30 cellular contexts compared by ENCODE assay signal in genomic region chr22:46746620-46747019, GRCh38.
"Had no signal": no experiment of that assay in that cellular context is flagged by ENCODE, and none has a peak within 500 bp of the region (broad histone marks: within the 10 kb centered on the region; RNA-seq: fewer than 3 reads in every experiment).

No MANE protein-coding gene starts in this region.

- H3K27me3 Mint-ChIP-seq: activated CD4-positive, alpha-beta memory T cell treated with anti-CD3 and anti-CD28 coated beads, Interleukin-2, amount 10 ng/mL, durations not matched to agents 7 days and 5 days; activated CD4-positive, alpha-beta T cell treated with anti-CD3 and anti-CD28 coated beads, Interleukin-2, amount 10 ng/mL, durations not matched to agents 24 days and 14 days; activated naive CD4-positive, alpha-beta T cell treated with anti-CD3 and anti-CD28 coated beads, Interleukin-2, amount 50 U/mL, for 24 hours; central memory CD8-positive, alpha-beta T cell; effector memory CD8-positive, alpha-beta T cell had no signal

- H3K4me1 ChIP-seq: ascending aorta, parathyroid adenoma, testis had no signal

- H3K4me3 Mint-ChIP-seq: activated CD4-positive, alpha-beta memory T cell treated with anti-CD3 and anti-CD28 coated beads, Interleukin-2, amount 10 ng/mL, durations not matched to agents 7 days and 5 days; activated CD4-positive, alpha-beta T cell treated with anti-CD3 and anti-CD28 coated beads, Interleukin-2, amount 10 ng/mL, durations not matched to agents 24 days and 14 days; activated naive CD4-positive, alpha-beta T cell treated with anti-CD3 and anti-CD28 coated beads, Interleukin-2, amount 50 U/mL, for 24 hours; central memory CD8-positive, alpha-beta T cell; effector memory CD8-positive, alpha-beta T cell; T-helper 2 cell treated with Interferon-gamma antibody and Interleukin-4, amounts not matched to agents 5 μg/mL and 100 μg/mL, for 36 hours had no signal

- H3K27me3 ChIP-seq: adrenal gland, ascending aorta, neutrophil, testis had no signal

- H3K9me3 ChIP-seq: adrenal gland, ascending aorta, lower lobe of right lung, mucosa of descending colon, neutrophil, SK-N-SH, testis had no signal

- H3K4me2 ChIP-seq: SK-N-SH had no signal

- DNase-seq: activated CD4-positive, alpha-beta memory T cell treated with anti-CD3 and anti-CD28 coated beads, Interleukin-2, amount 10 ng/mL, durations not matched to agents 7 days and 5 days; activated CD4-positive, alpha-beta T cell treated with anti-CD3 and anti-CD28 coated beads, Interleukin-2, amount 10 ng/mL, durations not matched to agents 24 days and 14 days; activated gamma-delta T cell treated with Interleukin-2 at 50 U/mL for 16 hours; adrenal gland; dorsolateral prefrontal cortex; effector memory CD8-positive, alpha-beta T cell; glutamatergic neuron; hypothalamus; islet precursor cell; lower lobe of right lung; mesendoderm; SK-N-SH; stimulated activated CD4-positive, alpha-beta T cell treated with anti-CD3 and anti-CD28 coated beads, Interleukin-2, amount 100 ng/mL, for 48 hours; stimulated activated CD8-positive, alpha-beta memory T cell treated with anti-CD3 and anti-CD28 coated beads, Interleukin-4, amount 100 ng/mL, for 48 hours; stimulated activated naive CD4-positive, alpha-beta T cell; testis; trophoblast cell had no signal

- ATAC-seq: activated CD4-positive, CD25-positive, alpha-beta regulatory T cell treated with anti-CD3 and anti-CD28 coated beads, Interleukin-2, amount 50 U/mL, for 24 hours; effector memory CD8-positive, alpha-beta T cell; esophagus mucosa; lower lobe of right lung; mucosa of descending colon had no signal

- H3K9ac ChIP-seq: parathyroid adenoma, SK-N-SH had no signal

- H3K4me3 ChIP-seq: adrenal gland, ascending aorta, dorsolateral prefrontal cortex, lower lobe of right lung, mucosa of descending colon, testis had no signal

- H3K36me3 ChIP-seq: adrenal gland, ascending aorta, lower lobe of right lung, neutrophil had no signal

- FAIRE-seq: colon, endothelial cell of umbilical vein, frontal cortex had no signal

- H3K27ac ChIP-seq: adrenal gland, ascending aorta, dorsolateral prefrontal cortex, lower lobe of right lung, neutrophil, parathyroid adenoma, testis, VCaP had no signal

- H3K9me3 Mint-ChIP-seq: activated naive CD4-positive, alpha-beta T cell treated with anti-CD3 and anti-CD28 coated beads, Interleukin-2, amount 50 U/mL, for 24 hours; central memory CD8-positive, alpha-beta T cell; effector memory CD8-positive, alpha-beta T cell had no signal

- H2AFZ ChIP-seq: parathyroid adenoma had no signal

- H3K27ac Mint-ChIP-seq: activated CD4-positive, alpha-beta memory T cell treated with anti-CD3 and anti-CD28 coated beads, Interleukin-2, amount 10 ng/mL, durations not matched to agents 7 days and 5 days; activated CD4-positive, alpha-beta T cell treated with anti-CD3 and anti-CD28 coated beads, Interleukin-2, amount 10 ng/mL, durations not matched to agents 24 days and 14 days; activated naive CD4-positive, alpha-beta T cell treated with anti-CD3 and anti-CD28 coated beads, Interleukin-2, amount 50 U/mL, for 24 hours; T-helper 2 cell treated with Interferon-gamma antibody and Interleukin-4, amounts not matched to agents 5 μg/mL and 100 μg/mL, for 36 hours had no signal
